Comparison of ENCODE assay signal across 22 cellular contexts in genomic region chrX:11648705-11649519, GRCh38. TPM values are rescaled to one million over a fixed set of nuclear protein-coding genes. Genes with fewer than 3 reads are reported as not detected.
"Had no signal": no experiment of that assay in that cellular context is flagged by ENCODE, and none has a peak within 500 bp of the region (broad histone marks: within the 10 kb centered on the region; RNA-seq: fewer than 3 reads in every experiment).

No MANE protein-coding gene starts in this region.

- H3K27me3 Mint-ChIP-seq: dendritic cell treated with granulocyte-macrophage colony-stimulating factor and Interleukin-4, amounts not matched to agents 40 ng/mL and 50 ng/mL, for 4 days had no signal

- H3K4me3 Mint-ChIP-seq: activated naive CD4-positive, alpha-beta T cell treated with anti-CD3 and anti-CD28 coated beads, Interleukin-2, amount 10 ng/mL, durations not matched to agents 7 days and 5 days; dendritic cell treated with granulocyte-macrophage colony-stimulating factor and Interleukin-4, amounts not matched to agents 40 ng/mL and 50 ng/mL, for 4 days; nephron; stimulated activated naive CD8-positive, alpha-beta T cell treated with anti-CD3 and anti-CD28 coated beads, Interleukin-15, Interleukin-2, amounts not matched to agents 100 ng/mL and 50 ng/mL, for 24 hours had no signal

- H3K36me3 ChIP-seq: left lung, right atrium auricular region, suprapubic skin, transverse colon had no signal

- H3K27ac ChIP-seq: left lung, right atrium auricular region, skin epidermis, suprapubic skin, transverse colon had no signal

- H3K4me1 ChIP-seq: left lung, right atrium auricular region, suprapubic skin, transverse colon had no signal

- DNase-seq: activated CD4-positive, alpha-beta T cell treated with anti-CD3 and anti-CD28 coated beads, Interleukin-2, amount 50 U/mL, for 1 hour; activated CD8-positive, alpha-beta memory T cell treated with anti-CD3 and anti-CD28 coated beads for 24 hours; activated CD8-positive, alpha-beta memory T cell treated with anti-CD3 and anti-CD28 coated beads, Interleukin-2, amount 50 U/mL, for 48 hours; activated effector memory CD4-positive, alpha-beta T cell treated with Interleukin-2 at 50 U/mL for 16 hours; activated naive CD4-positive, alpha-beta T cell treated with anti-CD3 and anti-CD28 coated beads, Interleukin-2, amount 10 ng/mL, durations not matched to agents 7 days and 5 days; activated T-cell treated with anti-CD3 and anti-CD28 coated beads, Interleukin-2, amount 50 U/mL, for 48 hours; effector CD8-positive, alpha-beta T cell; hypothalamus; kidney; left lung; midbrain; nucleus accumbens; posterior cingulate gyrus; T1000; transverse colon had no signal

- H3K9me3 ChIP-seq: left lung, right atrium auricular region, suprapubic skin, transverse colon had no signal

- H3K4me3 ChIP-seq: left lung, right atrium auricular region, skin epidermis, suprapubic skin, transverse colon had no signal

- H3K27me3 ChIP-seq: left lung, right atrium auricular region, suprapubic skin, transverse colon had no signal

- H3K9me3 Mint-ChIP-seq: activated naive CD4-positive, alpha-beta T cell treated with anti-CD3 and anti-CD28 coated beads, Interleukin-2, amount 10 ng/mL, durations not matched to agents 7 days and 5 days; dendritic cell treated with granulocyte-macrophage colony-stimulating factor and Interleukin-4, amounts not matched to agents 40 ng/mL and 50 ng/mL, for 4 days; stimulated activated naive CD8-positive, alpha-beta T cell treated with anti-CD3 and anti-CD28 coated beads, Interleukin-15, Interleukin-2, amounts not matched to agents 100 ng/mL and 50 ng/mL, for 24 hours had no signal

- H3K27ac Mint-ChIP-seq: activated naive CD4-positive, alpha-beta T cell treated with anti-CD3 and anti-CD28 coated beads, Interleukin-2, amount 10 ng/mL, durations not matched to agents 7 days and 5 days; dendritic cell treated with granulocyte-macrophage colony-stimulating factor and Interleukin-4, amounts not matched to agents 40 ng/mL and 50 ng/mL, for 4 days; nephron; stimulated activated naive CD8-positive, alpha-beta T cell treated with anti-CD3 and anti-CD28 coated beads, Interleukin-15, Interleukin-2, amounts not matched to agents 100 ng/mL and 50 ng/mL, for 24 hours had no signal

- H3K4me1 Mint-ChIP-seq: activated naive CD4-positive, alpha-beta T cell treated with anti-CD3 and anti-CD28 coated beads, Interleukin-2, amount 10 ng/mL, durations not matched to agents 7 days and 5 days; nephron had no signal

- H3K36me3 Mint-ChIP-seq: activated naive CD4-positive, alpha-beta T cell treated with anti-CD3 and anti-CD28 coated beads, Interleukin-2, amount 10 ng/mL, durations not matched to agents 7 days and 5 days had no signal

RNA-seq across cellular contexts. Expression of gene ARHGAP6, which starts 16.8 kb away (rescaled TPM):
- total RNA-seq: T-helper 1 cell treated with Interleukin-12 subunit alpha and Interleukin-12 subunit beta and Interleukin-4 antibody, amounts not matched to agents 30 ng/mL and 1 ng/mL, for 36 hours had no signal
